23 cellular contexts compared by ENCODE assay signal in genomic region chrX:96756491-96756890, GRCh38.
DNase-seq lines count a peak whose midpoint lies in the region; ATAC-seq, FAIRE-seq and TF ChIP-seq lines count a peak whose summit lies in the region.
"Had no signal": no experiment of that assay in that cellular context is flagged by ENCODE, and none has a peak within 500 bp of the region (broad histone marks: within the 10 kb centered on the region; RNA-seq: fewer than 3 reads in every experiment).

No MANE protein-coding gene starts in this region.

- POLR2A ChIA-PET in HepG2 (lab: Yijun Ruan, JAX), result no interaction called here

- H3K27me3 ChIP-seq in HepG2 (ENCODE audit: control insufficient read depth in 1 of 2, insufficient read depth in 2 of 2, low read length in 2 of 2) (no peaks in the 10 kb centered on the region), right lobe of liver (no peaks in the 10 kb centered on the region), upper lobe of right lung (no peaks in the 10 kb centered on the region)

- CTCF ChIA-PET in HepG2 (lab: Yijun Ruan, JAX; ENCODE audit: low intra/inter-chr PET ratio, low total read pairs), result no interaction called here

- no peaks in the 10 kb centered on the region for H4K20me1 ChIP-seq in HepG2 (ENCODE audit: insufficient read depth, low read length)
- H4K20me1 ChIP-seq: BLaER1 had no signal

- H3K4me3 ChIP-seq in HepG2 (replicated peaks in 1 of 3; ENCODE audit: insufficient read depth in 1 of 3, low read depth in 2 of 3, low read length in 3 of 3), result no peak overlapping the region
- no peak overlapping the region for H3K4me3 ChIP-seq in right lobe of liver
- H3K4me3 ChIP-seq in fibroblast of mammary gland (ENCODE audit: control insufficient read depth, low read depth, low read length), result no peak overlapping the region
- H3K4me3 ChIP-seq in fibroblast of villous mesenchyme (ENCODE audit: low read depth, low read length), result no peak overlapping the region
- no peak overlapping the region for H3K4me3 ChIP-seq in upper lobe of right lung
- H3K4me3 ChIP-seq: BLaER1, GM23248 had no signal

- TF ChIP-seq POLR2A in HepG2 (IDR thresholded peaks at IDR 0.05; ENCODE audit: insufficient read depth in 1 of 2, low read depth in 2 of 2, low read length in 2 of 2) (no peak), right lobe of liver (IDR thresholded peaks at IDR 0.05) (no peak)

- H3K9ac ChIP-seq in HepG2 (ENCODE audit: insufficient read depth, low read depth, low read length), result no peak overlapping the region
- H3K9ac ChIP-seq: BLaER1, GM23248 had no signal

- H3K27ac ChIP-seq in HepG2 (ENCODE audit: extremely low read length, insufficient read depth, low read length), result no peak overlapping the region
- H3K27ac ChIP-seq in right lobe of liver, result no peak overlapping the region
- H3K27ac ChIP-seq in upper lobe of right lung, result no peak overlapping the region
- H3K27ac ChIP-seq: 22Rv1, BLaER1, C4-2B, GM23248 had no signal

- no peak overlapping the region for H2AFZ ChIP-seq in HepG2 (ENCODE audit: low read length)
- H2AFZ ChIP-seq: GM23248 had no signal

- no TSS peak for BruUV-seq in HepG2 (replicated peaks; lab: Mats Ljungman, UMichigan)

- H3K79me2 ChIP-seq in HepG2 (ENCODE audit: insufficient read depth, low read length), result no peaks in the 10 kb centered on the region

- intact Hi-C loops in HepG2 (cut with micrococcal nuclease; ENCODE audit: unreplicated experiment) (no loop called here), right lobe of liver (cut with DNase I) (no loop called here), upper lobe of right lung (cut with DNase I) (no loop called here)

- DNase-seq in HepG2 (ENCODE audit: low spot score) (no peak), right lobe of liver (no peak), fibroblast of mammary gland (ENCODE audit: low read depth) (peak; percentile 18), fibroblast of villous mesenchyme (ENCODE audit: low read depth) (peak; percentile 0), upper lobe of right lung (no peak), NCI-H1417 treated with DMSO at 0.1 percent for 48 hours (lab: John Stamatoyannopoulos, UW) (no peak)
- DNase-seq: ACHN; Caco-2; CD4-positive, CD25-positive, alpha-beta regulatory T cell; CD8-positive, alpha-beta T cell; DMS153; DND-41; GM23248; H7; HCEC 1CT had no signal

- no peak for TF ChIP-seq EP300 in HepG2 (IDR thresholded peaks at IDR 0.05; ENCODE audit: low read depth in 2 of 2, low read length in 2 of 2)
- TF ChIP-seq EP300 in HepG2 (CRISPR knock-in tag; IDR thresholded peaks at IDR 0.05; ENCODE audit: borderline replicate concordance), result no peak

- ATAC-seq in HepG2 (no peak), right lobe of liver (no peak), upper lobe of right lung (no peak)
- ATAC-seq: CD8-positive, alpha-beta T cell had no signal

- H3K9me3 ChIP-seq in HepG2 (ENCODE audit: low read length) (no peaks in the 10 kb centered on the region), right lobe of liver (no peaks in the 10 kb centered on the region), upper lobe of right lung (no peaks in the 10 kb centered on the region)
- H3K9me3 ChIP-seq: BLaER1, Caco-2 had no signal

- in situ Hi-C loops in HepG2 (cut with HindIII; ENCODE audit: extremely low pct_ligation_motif_present, low pct_unique_long_range_greater_than_20kb), result no loop called here

- no peaks in the 10 kb centered on the region for H3K4me1 ChIP-seq in HepG2 (ENCODE audit: insufficient read depth, low read length)
- no peaks in the 10 kb centered on the region for H3K4me1 ChIP-seq in right lobe of liver
- H3K4me1 ChIP-seq in upper lobe of right lung, result no peaks in the 10 kb centered on the region
- H3K4me1 ChIP-seq: BLaER1 had no signal

- peak; percentile 26 for FAIRE-seq in HepG2 (lab: Jason Lieb, UNC)
- FAIRE-seq: A204.1, G401.6, GM12892, GM19239, H1 had no signal

- H3K36me3 ChIP-seq in HepG2 (replicated peaks in 1 of 2; ENCODE audit: control insufficient read depth in 1 of 2, insufficient read depth in 2 of 2, low read length in 2 of 2), result no peaks in the 10 kb centered on the region
- H3K36me3 ChIP-seq in right lobe of liver, result peaks cover 0 to 8% (median 0%) of the 10 kb centered on the region in 4 donors
- peaks cover 8% of the 10 kb centered on the region for H3K36me3 ChIP-seq in upper lobe of right lung
- H3K36me3 ChIP-seq: BLaER1 had no signal

- TF ChIP-seq CTCF in HepG2 (CRISPR knock-in tag; IDR thresholded peaks at IDR 0.05), result no peak
- no peak for TF ChIP-seq CTCF in right lobe of liver (IDR thresholded peaks at IDR 0.05)
- TF ChIP-seq CTCF in fibroblast of mammary gland (conservative IDR thresholded peaks at IDR 0.05; ENCODE audit: control insufficient read depth, insufficient read depth, low read depth, low read length), result no peak
- TF ChIP-seq CTCF in fibroblast of villous mesenchyme (IDR thresholded peaks at IDR 0.05; ENCODE audit: insufficient read depth, low read depth, low read length), result no peak
- TF ChIP-seq CTCF in upper lobe of right lung (IDR thresholded peaks at IDR 0.05), result no peak

- no peak for TF ChIP-seq RAD21 in HepG2 (CRISPR knock-in tag; IDR thresholded peaks at IDR 0.05)

- 83% methylated on average over 3 of the region's 3 CpGs for WGBS in HepG2 (ENCODE audit: low lambda C conversion rate)
- WGBS in right lobe of liver (ENCODE audit: insufficient coverage, low coverage, low lambda C conversion rate, missing lambda C conversion rate), result 68% methylated on average over 3 of the region's 3 CpGs

- no peak overlapping the region for H3K4me2 ChIP-seq in HepG2 (ENCODE audit: low read depth, low read length)
- H3K4me2 ChIP-seq: BLaER1 had no signal

TF ChIP-seq in HepG2, 621 proteins besides CTCF, POLR2A, EP300 and RAD21:
- TF ChIP-seq ZNF235 (CRISPR knock-in tag; IDR thresholded peaks at IDR 0.05; ENCODE audit: borderline replicate concordance) (no peak), ZBTB42 (CRISPR knock-in tag; IDR thresholded peaks at IDR 0.05) (no peak), MTA1 (CRISPR knock-in tag; IDR thresholded peaks at IDR 0.05; ENCODE audit: borderline replicate concordance) (no peak), ZNF713 (CRISPR knock-in tag; IDR thresholded peaks at IDR 0.05) (no peak), KDM6A (CRISPR knock-in tag; IDR thresholded peaks at IDR 0.05; ENCODE audit: low read depth) (no peak), ARNT2 (CRISPR knock-in tag; IDR thresholded peaks at IDR 0.05; ENCODE audit: low read depth) (no peak), CBFB (CRISPR knock-in tag; IDR thresholded peaks at IDR 0.05) (no peak), ZC3H4 (CRISPR knock-in tag; IDR thresholded peaks at IDR 0.05; ENCODE audit: borderline replicate concordance) (no peak), ZMAT5 (CRISPR knock-in tag; IDR thresholded peaks at IDR 0.05; ENCODE audit: borderline replicate concordance, low read depth) (no peak), MZF1 (CRISPR knock-in tag; IDR thresholded peaks at IDR 0.05; ENCODE audit: borderline replicate concordance) (no peak), SP4 (CRISPR knock-in tag; IDR thresholded peaks at IDR 0.05) (no peak), FOSL2 (CRISPR knock-in tag; IDR thresholded peaks at IDR 0.05) (no peak)

Comparison
In these comparisons a context has a peak if more than half of its experiments do, and no peak if none do; other contexts are left out.
1. DNase-seq: peak in fibroblast of mammary gland (single experiment) and fibroblast of villous mesenchyme (single experiment); none in HepG2 (single experiment), right lobe of liver (0 of 3), upper lobe of right lung (single experiment) and NCI-H1417 treated with DMSO at 0.1 percent for 48 hours (single experiment).